In genomic region chr3:187017511-187018230, GRCh38 we compare ENCODE assay signal across 16 cellular contexts.
A peak's percentile ranks its signal among the peaks of the same experiment; 100 is the strongest.
DNase-seq lines count a peak whose midpoint lies in the region; ATAC-seq and TF ChIP-seq lines count a peak whose summit lies in the region.
"Had no signal": no experiment of that assay in that cellular context is flagged by ENCODE, and none has a peak within 500 bp of the region (broad histone marks: within the 10 kb centered on the region; RNA-seq: fewer than 3 reads in every experiment).

No MANE protein-coding gene starts in this region.

- DNase-seq in Caki2 (ENCODE audit: low read depth) (peak; percentile 83), Right ventricle myocardium superior (peak; percentile 74), progenitor cell of endocrine pancreas (ENCODE audit: low spot score, unreplicated experiment) (no peak), stomach (no peak), 8988T (no peak)
- DNase-seq: activated effector memory CD4-positive, alpha-beta T cell treated with anti-CD3 and anti-CD28 coated beads, Interleukin-2, amount 50 U/mL, for 16 hours; Caco-2; KG1; natural killer cell; NCI-H1694; NCI-H526; right lobe of liver; stimulated activated CD4-positive, alpha-beta T cell treated with anti-CD3 and anti-CD28 coated beads, Interleukin-4, amount 100 ng/mL, for 1 hour had no signal

- no peak overlapping the region for H2AFZ ChIP-seq in OCI-LY3 (ENCODE audit: low read depth, low read length)

- intact Hi-C loops in Right ventricle myocardium superior (cut with DNase I) (no loop called here), stomach (cut with DNase I; ENCODE audit: low total_unique reads) (no loop called here)

- no peaks in the 10 kb centered on the region for H3K9me3 Mint-ChIP-seq in progenitor cell of endocrine pancreas (ENCODE audit: low read depth)
- H3K9me3 Mint-ChIP-seq: natural killer cell had no signal

- TF ChIP-seq EP300 in stomach (IDR thresholded peaks at IDR 0.05), result no peak

- no peaks in the 10 kb centered on the region for H4K20me1 ChIP-seq in OCI-LY3 (ENCODE audit: insufficient read depth, low read length)

- no peaks in the 10 kb centered on the region for H3K27me3 Mint-ChIP-seq in progenitor cell of endocrine pancreas

- H3K4me2 ChIP-seq in OCI-LY3 (ENCODE audit: low read length), result peak overlapping the region; percentile 70

- H3K36me3 ChIP-seq in OCI-LY3 (replicated peaks; ENCODE audit: low read depth, low read length) (peaks cover 28% of the 10 kb centered on the region), stomach (no peaks in the 10 kb centered on the region)
- H3K36me3 ChIP-seq: gastroesophageal sphincter, right lobe of liver had no signal

- H3K9me3 ChIP-seq in OCI-LY3 (ENCODE audit: insufficient read depth, low read length), result no peaks in the 10 kb centered on the region
- H3K9me3 ChIP-seq in stomach, result no peaks in the 10 kb centered on the region
- H3K9me3 ChIP-seq: Caco-2, gastroesophageal sphincter, right lobe of liver had no signal

- WGBS in stomach, 5 donors, result 71 to 85% (median 76%) methylated on average over 17 of the region's 17 CpGs

- H3K4me3 ChIP-seq in OCI-LY3 (ENCODE audit: low read length), result no peak overlapping the region
- no peak overlapping the region for H3K4me3 ChIP-seq in stomach
- H3K4me3 ChIP-seq: gastroesophageal sphincter, right lobe of liver had no signal

- H3K27ac Mint-ChIP-seq in progenitor cell of endocrine pancreas, result peak overlapping the region; percentile 21

- H3K4me3 Mint-ChIP-seq in progenitor cell of endocrine pancreas (ENCODE audit: low read depth), result no peak overlapping the region
- H3K4me3 Mint-ChIP-seq: natural killer cell had no signal

- no peak for TF ChIP-seq POLR2A in stomach (IDR thresholded peaks at IDR 0.05)

- H3K9ac ChIP-seq in OCI-LY3 (ENCODE audit: low read length), result peak overlapping the region; percentile 70

- peaks cover 25% of the 10 kb centered on the region for H3K36me3 Mint-ChIP-seq in progenitor cell of endocrine pancreas (ENCODE audit: insufficient read depth)
- H3K36me3 Mint-ChIP-seq: natural killer cell had no signal

- TF ChIP-seq CTCF in OCI-LY3 (IDR thresholded peaks at IDR 0.05; ENCODE audit: low read depth, low read length), result no peak
- TF ChIP-seq CTCF in progenitor cell of endocrine pancreas (IDR thresholded peaks at IDR 0.05; ENCODE audit: unreplicated experiment), result no peak
- TF ChIP-seq CTCF in stomach (IDR thresholded peaks at IDR 0.05), result no peak

- H3K27ac ChIP-seq in OCI-LY3 (ENCODE audit: low read length), result peak overlapping the region; percentile 95
- no peak overlapping the region for H3K27ac ChIP-seq in stomach
- H3K27ac ChIP-seq: gastroesophageal sphincter, right lobe of liver had no signal

- H3K4me1 ChIP-seq in OCI-LY3 (ENCODE audit: low read length) (peaks cover 92% of the 10 kb centered on the region), stomach (peaks cover 4 to 46% (median 9%) of the 10 kb centered on the region in 4 donors)

- H3K27me3 ChIP-seq in OCI-LY3 (ENCODE audit: low read depth, low read length) (no peaks in the 10 kb centered on the region), stomach (no peaks in the 10 kb centered on the region)
- H3K27me3 ChIP-seq: gastroesophageal sphincter, right lobe of liver had no signal

- peaks cover 78% of the 10 kb centered on the region for H3K79me2 ChIP-seq in OCI-LY3 (ENCODE audit: low read length)

- H3K4me1 Mint-ChIP-seq in progenitor cell of endocrine pancreas (ENCODE audit: low read depth), result peaks cover 8% of the 10 kb centered on the region

- in situ Hi-C loops in Caki2 (cut with HindIII; ENCODE audit: low pct_unique_long_range_greater_than_20kb, low sequenced_read_pairs), result no loop called here

- ATAC-seq in Right ventricle myocardium superior (ENCODE audit: poor library complexity) (peak; percentile 51), HG03039 (IDR thresholded peaks at IDR 0.05; ENCODE audit: unreplicated experiment) (no peak)
- ATAC-seq: gastroesophageal sphincter, natural killer cell had no signal

Comparison
In these comparisons a context has a peak if more than half of its experiments do, and no peak if none do; other contexts are left out.
1. DNase-seq: peak in Caki2 (single experiment) and Right ventricle myocardium superior (single experiment); none in progenitor cell of endocrine pancreas (single experiment), stomach (single experiment) and 8988T (single experiment).